1 cellular context compared by ENCODE assay signal in genomic region chr10:97498076-97498840, GRCh38.
TF ChIP-seq lines count a peak whose summit lies in the region.

A gene with protein sequence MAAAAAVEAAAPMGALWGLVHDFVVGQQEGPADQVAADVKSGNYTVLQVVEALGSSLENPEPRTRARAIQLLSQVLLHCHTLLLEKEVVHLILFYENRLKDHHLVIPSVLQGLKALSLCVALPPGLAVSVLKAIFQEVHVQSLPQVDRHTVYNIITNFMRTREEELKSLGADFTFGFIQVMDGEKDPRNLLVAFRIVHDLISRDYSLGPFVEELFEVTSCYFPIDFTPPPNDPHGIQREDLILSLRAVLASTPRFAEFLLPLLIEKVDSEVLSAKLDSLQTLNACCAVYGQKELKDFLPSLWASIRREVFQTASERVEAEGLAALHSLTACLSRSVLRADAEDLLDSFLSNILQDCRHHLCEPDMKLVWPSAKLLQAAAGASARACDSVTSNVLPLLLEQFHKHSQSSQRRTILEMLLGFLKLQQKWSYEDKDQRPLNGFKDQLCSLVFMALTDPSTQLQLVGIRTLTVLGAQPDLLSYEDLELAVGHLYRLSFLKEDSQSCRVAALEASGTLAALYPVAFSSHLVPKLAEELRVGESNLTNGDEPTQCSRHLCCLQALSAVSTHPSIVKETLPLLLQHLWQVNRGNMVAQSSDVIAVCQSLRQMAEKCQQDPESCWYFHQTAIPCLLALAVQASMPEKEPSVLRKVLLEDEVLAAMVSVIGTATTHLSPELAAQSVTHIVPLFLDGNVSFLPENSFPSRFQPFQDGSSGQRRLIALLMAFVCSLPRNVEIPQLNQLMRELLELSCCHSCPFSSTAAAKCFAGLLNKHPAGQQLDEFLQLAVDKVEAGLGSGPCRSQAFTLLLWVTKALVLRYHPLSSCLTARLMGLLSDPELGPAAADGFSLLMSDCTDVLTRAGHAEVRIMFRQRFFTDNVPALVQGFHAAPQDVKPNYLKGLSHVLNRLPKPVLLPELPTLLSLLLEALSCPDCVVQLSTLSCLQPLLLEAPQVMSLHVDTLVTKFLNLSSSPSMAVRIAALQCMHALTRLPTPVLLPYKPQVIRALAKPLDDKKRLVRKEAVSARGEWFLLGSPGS (minus strand): TSS chr10:97498422. CDS start chr10:97498384, 38 bp downstream.

TF ChIP-seq in K562, 482 proteins besides CTCF, POLR2A, EP300 and RAD21 (continued from another document and continues in another):
- TF ChIP-seq, protein P1, sequence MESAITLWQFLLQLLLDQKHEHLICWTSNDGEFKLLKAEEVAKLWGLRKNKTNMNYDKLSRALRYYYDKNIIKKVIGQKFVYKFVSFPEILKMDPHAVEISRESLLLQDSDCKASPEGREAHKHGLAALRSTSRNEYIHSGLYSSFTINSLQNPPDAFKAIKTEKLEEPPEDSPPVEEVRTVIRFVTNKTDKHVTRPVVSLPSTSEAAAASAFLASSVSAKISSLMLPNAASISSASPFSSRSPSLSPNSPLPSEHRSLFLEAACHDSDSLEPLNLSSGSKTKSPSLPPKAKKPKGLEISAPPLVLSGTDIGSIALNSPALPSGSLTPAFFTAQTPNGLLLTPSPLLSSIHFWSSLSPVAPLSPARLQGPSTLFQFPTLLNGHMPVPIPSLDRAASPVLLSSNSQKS (CRISPR knock-in tag; IDR thresholded peaks at IDR 0.05), result no peak
- TF ChIP-seq SIN3A (IDR thresholded peaks at IDR 0.05; ENCODE audit: borderline replicate concordance in 2 of 2, control insufficient read depth in 1 of 2, low read depth in 2 of 2, low read length in 2 of 2), result peak in 1 of 2 experiments; percentile 14; a peak in 1 of 4 replicates
- TF ChIP-seq U2AF2 (optimal IDR thresholded peaks at IDR 0.05; ENCODE audit: low read depth, low read length), result no peak
- TF ChIP-seq FOXK2 (conservative IDR thresholded peaks at IDR 0.05 in 1 of 2, IDR thresholded peaks at IDR 0.05 in 1 of 2; ENCODE audit: low read depth in 2 of 2), result no peak; a peak in 1 of 4 replicates
- TF ChIP-seq, protein P2, sequence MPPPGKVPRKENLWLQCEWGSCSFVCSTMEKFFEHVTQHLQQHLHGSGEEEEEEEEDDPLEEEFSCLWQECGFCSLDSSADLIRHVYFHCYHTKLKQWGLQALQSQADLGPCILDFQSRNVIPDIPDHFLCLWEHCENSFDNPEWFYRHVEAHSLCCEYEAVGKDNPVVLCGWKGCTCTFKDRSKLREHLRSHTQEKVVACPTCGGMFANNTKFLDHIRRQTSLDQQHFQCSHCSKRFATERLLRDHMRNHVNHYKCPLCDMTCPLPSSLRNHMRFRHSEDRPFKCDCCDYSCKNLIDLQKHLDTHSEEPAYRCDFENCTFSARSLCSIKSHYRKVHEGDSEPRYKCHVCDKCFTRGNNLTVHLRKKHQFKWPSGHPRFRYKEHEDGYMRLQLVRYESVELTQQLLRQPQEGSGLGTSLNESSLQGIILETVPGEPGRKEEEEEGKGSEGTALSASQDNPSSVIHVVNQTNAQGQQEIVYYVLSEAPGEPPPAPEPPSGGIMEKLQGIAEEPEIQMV (tag; conservative IDR thresholded peaks at IDR 0.05; ENCODE audit: low read depth), result no peak
- TF ChIP-seq MLLT1 (IDR thresholded peaks at IDR 0.05), result 0 out of 4 replicates have a peak, but pooled peaks of 1 of the 2 experiments have one; percentile 14
- no peak for TF ChIP-seq ZNF75A (CRISPR knock-in tag; IDR thresholded peaks at IDR 0.05)
- TF ChIP-seq, protein P3, sequence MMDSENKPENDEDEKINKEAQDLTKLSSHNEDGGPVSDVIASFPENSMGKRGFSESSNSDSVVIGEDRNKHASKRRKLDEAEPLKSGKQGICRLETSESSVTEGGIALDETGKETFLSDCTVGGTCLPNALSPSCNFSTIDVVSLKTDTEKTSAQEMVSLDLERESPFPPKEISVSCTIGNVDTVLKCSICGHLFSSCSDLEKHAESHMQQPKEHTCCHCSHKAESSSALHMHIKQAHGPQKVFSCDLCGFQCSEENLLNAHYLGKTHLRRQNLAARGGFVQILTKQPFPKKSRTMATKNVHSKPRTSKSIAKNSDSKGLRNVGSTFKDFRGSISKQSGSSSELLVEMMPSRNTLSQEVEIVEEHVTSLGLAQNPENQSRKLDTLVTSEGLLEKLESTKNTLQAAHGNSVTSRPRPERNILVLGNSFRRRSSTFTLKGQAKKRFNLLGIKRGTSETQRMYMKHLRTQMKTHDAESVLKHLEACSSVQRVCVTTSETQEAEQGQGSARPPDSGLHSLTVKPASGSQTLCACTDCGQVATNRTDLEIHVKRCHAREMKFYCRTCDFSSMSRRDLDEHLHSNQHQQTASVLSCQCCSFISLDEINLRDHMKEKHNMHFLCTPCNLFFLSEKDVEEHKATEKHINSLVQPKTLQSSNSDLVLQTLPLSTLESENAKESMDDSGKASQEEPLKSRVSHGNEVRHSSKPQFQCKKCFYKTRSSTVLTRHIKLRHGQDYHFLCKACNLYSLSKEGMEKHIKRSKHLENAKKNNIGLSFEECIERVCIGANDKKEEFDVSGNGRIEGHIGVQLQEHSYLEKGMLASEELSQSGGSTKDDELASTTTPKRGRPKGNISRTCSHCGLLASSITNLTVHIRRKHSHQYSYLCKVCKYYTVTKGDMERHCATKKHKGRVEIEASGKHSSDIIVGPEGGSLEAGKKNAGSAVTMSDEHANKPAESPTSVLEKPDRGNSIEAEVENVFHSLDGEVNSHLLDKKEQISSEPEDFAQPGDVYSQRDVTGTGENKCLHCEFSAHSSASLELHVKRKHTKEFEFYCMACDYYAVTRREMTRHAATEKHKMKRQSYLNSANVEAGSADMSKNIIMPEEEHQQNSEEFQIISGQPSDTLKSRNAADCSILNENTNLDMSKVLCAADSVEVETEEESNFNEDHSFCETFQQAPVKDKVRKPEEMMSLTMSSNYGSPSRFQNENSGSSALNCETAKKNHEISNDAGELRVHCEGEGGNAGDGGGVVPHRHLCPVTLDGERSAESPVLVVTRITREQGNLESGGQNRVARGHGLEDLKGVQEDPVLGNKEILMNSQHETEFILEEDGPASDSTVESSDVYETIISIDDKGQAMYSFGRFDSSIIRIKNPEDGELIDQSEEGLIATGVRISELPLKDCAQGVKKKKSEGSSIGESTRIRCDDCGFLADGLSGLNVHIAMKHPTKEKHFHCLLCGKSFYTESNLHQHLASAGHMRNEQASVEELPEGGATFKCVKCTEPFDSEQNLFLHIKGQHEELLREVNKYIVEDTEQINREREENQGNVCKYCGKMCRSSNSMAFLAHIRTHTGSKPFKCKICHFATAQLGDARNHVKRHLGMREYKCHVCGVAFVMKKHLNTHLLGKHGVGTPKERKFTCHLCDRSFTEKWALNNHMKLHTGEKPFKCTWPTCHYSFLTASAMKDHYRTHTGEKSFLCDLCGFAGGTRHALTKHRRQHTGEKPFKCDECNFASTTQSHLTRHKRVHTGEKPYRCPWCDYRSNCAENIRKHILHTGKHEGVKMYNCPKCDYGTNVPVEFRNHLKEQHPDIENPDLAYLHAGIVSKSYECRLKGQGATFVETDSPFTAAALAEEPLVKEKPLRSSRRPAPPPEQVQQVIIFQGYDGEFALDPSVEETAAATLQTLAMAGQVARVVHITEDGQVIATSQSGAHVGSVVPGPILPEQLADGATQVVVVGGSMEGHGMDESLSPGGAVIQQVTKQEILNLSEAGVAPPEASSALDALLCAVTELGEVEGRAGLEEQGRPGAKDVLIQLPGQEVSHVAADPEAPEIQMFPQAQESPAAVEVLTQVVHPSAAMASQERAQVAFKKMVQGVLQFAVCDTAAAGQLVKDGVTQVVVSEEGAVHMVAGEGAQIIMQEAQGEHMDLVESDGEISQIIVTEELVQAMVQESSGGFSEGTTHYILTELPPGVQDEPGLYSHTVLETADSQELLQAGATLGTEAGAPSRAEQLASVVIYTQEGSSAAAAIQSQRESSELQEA (IDR thresholded peaks at IDR 0.05; ENCODE audit: low read depth), result peak; percentile 65
- 0 out of 2 replicates have a peak, but pooled peaks have one; percentile 29 for TF ChIP-seq ZNF134 (CRISPR knock-in tag; conservative IDR thresholded peaks at IDR 0.05)
- TF ChIP-seq, protein P4, sequence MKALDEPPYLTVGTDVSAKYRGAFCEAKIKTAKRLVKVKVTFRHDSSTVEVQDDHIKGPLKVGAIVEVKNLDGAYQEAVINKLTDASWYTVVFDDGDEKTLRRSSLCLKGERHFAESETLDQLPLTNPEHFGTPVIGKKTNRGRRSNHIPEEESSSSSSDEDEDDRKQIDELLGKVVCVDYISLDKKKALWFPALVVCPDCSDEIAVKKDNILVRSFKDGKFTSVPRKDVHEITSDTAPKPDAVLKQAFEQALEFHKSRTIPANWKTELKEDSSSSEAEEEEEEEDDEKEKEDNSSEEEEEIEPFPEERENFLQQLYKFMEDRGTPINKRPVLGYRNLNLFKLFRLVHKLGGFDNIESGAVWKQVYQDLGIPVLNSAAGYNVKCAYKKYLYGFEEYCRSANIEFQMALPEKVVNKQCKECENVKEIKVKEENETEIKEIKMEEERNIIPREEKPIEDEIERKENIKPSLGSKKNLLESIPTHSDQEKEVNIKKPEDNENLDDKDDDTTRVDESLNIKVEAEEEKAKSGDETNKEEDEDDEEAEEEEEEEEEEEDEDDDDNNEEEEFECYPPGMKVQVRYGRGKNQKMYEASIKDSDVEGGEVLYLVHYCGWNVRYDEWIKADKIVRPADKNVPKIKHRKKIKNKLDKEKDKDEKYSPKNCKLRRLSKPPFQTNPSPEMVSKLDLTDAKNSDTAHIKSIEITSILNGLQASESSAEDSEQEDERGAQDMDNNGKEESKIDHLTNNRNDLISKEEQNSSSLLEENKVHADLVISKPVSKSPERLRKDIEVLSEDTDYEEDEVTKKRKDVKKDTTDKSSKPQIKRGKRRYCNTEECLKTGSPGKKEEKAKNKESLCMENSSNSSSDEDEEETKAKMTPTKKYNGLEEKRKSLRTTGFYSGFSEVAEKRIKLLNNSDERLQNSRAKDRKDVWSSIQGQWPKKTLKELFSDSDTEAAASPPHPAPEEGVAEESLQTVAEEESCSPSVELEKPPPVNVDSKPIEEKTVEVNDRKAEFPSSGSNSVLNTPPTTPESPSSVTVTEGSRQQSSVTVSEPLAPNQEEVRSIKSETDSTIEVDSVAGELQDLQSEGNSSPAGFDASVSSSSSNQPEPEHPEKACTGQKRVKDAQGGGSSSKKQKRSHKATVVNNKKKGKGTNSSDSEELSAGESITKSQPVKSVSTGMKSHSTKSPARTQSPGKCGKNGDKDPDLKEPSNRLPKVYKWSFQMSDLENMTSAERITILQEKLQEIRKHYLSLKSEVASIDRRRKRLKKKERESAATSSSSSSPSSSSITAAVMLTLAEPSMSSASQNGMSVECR (CRISPR knock-in tag; IDR thresholded peaks at IDR 0.05), result 0 out of 2 replicates have a peak, but pooled peaks have one; percentile 14
- peak; percentile 68; the same call in 1 of the 2 replicates for TF ChIP-seq PML (IDR thresholded peaks at IDR 0.05; ENCODE audit: low read length)
- peak in 1 of 2 experiments; percentile 63; a peak in 3 of 4 replicates for TF ChIP-seq MAZ (CRISPR knock-in tag; conservative IDR thresholded peaks at IDR 0.05 in 1 of 2, IDR thresholded peaks at IDR 0.05 in 1 of 2)
- TF ChIP-seq, protein P5, sequence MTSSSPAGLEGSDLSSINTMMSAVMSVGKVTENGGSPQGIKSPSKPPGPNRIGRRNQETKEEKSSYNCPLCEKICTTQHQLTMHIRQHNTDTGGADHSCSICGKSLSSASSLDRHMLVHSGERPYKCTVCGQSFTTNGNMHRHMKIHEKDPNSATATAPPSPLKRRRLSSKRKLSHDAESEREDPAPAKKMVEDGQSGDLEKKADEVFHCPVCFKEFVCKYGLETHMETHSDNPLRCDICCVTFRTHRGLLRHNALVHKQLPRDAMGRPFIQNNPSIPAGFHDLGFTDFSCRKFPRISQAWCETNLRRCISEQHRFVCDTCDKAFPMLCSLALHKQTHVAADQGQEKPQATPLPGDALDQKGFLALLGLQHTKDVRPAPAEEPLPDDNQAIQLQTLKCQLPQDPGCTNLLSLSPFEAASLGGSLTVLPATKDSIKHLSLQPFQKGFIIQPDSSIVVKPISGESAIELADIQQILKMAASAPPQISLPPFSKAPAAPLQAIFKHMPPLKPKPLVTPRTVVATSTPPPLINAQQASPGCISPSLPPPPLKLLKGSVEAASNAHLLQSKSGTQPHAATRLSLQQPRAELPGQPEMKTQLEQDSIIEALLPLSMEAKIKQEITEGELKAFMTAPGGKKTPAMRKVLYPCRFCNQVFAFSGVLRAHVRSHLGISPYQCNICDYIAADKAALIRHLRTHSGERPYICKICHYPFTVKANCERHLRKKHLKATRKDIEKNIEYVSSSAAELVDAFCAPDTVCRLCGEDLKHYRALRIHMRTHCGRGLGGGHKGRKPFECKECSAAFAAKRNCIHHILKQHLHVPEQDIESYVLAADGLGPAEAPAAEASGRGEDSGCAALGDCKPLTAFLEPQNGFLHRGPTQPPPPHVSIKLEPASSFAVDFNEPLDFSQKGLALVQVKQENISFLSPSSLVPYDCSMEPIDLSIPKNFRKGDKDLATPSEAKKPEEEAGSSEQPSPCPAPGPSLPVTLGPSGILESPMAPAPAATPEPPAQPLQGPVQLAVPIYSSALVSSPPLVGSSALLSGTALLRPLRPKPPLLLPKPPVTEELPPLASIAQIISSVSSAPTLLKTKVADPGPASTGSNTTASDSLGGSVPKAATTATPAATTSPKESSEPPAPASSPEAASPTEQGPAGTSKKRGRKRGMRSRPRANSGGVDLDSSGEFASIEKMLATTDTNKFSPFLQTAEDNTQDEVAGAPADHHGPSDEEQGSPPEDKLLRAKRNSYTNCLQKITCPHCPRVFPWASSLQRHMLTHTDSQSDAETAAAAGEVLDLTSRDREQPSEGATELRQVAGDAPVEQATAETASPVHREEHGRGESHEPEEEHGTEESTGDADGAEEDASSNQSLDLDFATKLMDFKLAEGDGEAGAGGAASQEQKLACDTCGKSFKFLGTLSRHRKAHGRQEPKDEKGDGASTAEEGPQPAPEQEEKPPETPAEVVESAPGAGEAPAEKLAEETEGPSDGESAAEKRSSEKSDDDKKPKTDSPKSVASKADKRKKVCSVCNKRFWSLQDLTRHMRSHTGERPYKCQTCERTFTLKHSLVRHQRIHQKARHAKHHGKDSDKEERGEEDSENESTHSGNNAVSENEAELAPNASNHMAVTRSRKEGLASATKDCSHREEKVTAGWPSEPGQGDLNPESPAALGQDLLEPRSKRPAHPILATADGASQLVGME (CRISPR knock-in tag; IDR thresholded peaks at IDR 0.05), result no peak
- TF ChIP-seq HDAC6 (IDR thresholded peaks at IDR 0.05; ENCODE audit: low read depth, low read length), result no peak
- TF ChIP-seq KAT7 (CRISPR knock-in tag; IDR thresholded peaks at IDR 0.05; ENCODE audit: borderline replicate concordance), result no peak; the same call in 1 of the 2 replicates
- TF ChIP-seq TAL1 (IDR thresholded peaks at IDR 0.05), result no peak
- TF ChIP-seq FUS (optimal IDR thresholded peaks at IDR 0.05; ENCODE audit: low read depth, low read length), result no peak
- peak; percentile 76 for TF ChIP-seq ZFX (CRISPR knock-in tag; IDR thresholded peaks at IDR 0.05)
